In genomic region chr4:86685401-86685800, GRCh38 we compare ENCODE assay signal across 13 cellular contexts.
DNase-seq lines count a peak whose midpoint lies in the region; ATAC-seq, FAIRE-seq and TF ChIP-seq lines count a peak whose summit lies in the region.
"Had no signal": no experiment of that assay in that cellular context is flagged by ENCODE, and none has a peak within 500 bp of the region (broad histone marks: within the 10 kb centered on the region; RNA-seq: fewer than 3 reads in every experiment).

No MANE protein-coding gene starts in this region.

- no peak overlapping the region for H2BK5ac ChIP-seq in IMR-90 (ENCODE audit: low read depth, low read length, poor library complexity, severe bottlenecking)

- H2AK9ac ChIP-seq in IMR-90 (replicated peaks; ENCODE audit: low read depth, low read length, poor library complexity) = no peak overlapping the region

- no peak overlapping the region for H2BK120ac ChIP-seq in IMR-90 (ENCODE audit: low read depth, low read length)

- intact Hi-C loops in IMR-90 (cut with micrococcal nuclease) = no loop called here
- intact Hi-C loops in mammary epithelial cell (cut with micrococcal nuclease) = no loop called here

- H3K56ac ChIP-seq in IMR-90 (ENCODE audit: extremely low read depth, insufficient read depth, low read length) = no peak overlapping the region

- no peaks in the 10 kb centered on the region for H3K27me3 Mint-ChIP-seq in activated naive CD8-positive, alpha-beta T cell treated with anti-CD3 and anti-CD28 coated beads for 36 hours

- FAIRE-seq in islet of Langerhans (lab: Jason Lieb, UNC) = peak; percentile 33
- FAIRE-seq: G401.6 had no signal

- TF ChIP-seq CTCF in IMR-90 (conservative IDR thresholded peaks at IDR 0.05; ENCODE audit: low read depth, low read length) (no peak), mammary epithelial cell (conservative IDR thresholded peaks at IDR 0.05 in 1 of 2, IDR thresholded peaks at IDR 0.05 in 1 of 2; ENCODE audit: extremely low read depth in 1 of 2, insufficient read depth in 1 of 2, low read depth in 1 of 2, low read length in 2 of 2) (no peak)

- H3K27ac ChIP-seq in IMR-90 (ENCODE audit: insufficient read depth, low read length) (no peak overlapping the region), mammary epithelial cell (ENCODE audit: insufficient read depth, low read depth, low read length) (no peak overlapping the region)
- H3K27ac ChIP-seq: heart right ventricle had no signal

- WGBS in IMR-90 (ENCODE audit: extremely low coverage in 2 of 2, insufficient read length in 1 of 2), 2 experiments = no CpG with 5 or more reads among the region's 3 CpGs
- WGBS in mammary epithelial cell (ENCODE audit: low coverage, missing lambda C conversion rate) = 51% methylated on average over 3 of the region's 3 CpGs

- peak; percentile 43 for DNase-seq in Caki2 (ENCODE audit: low read depth)
- peak; percentile 12 for DNase-seq in IMR-90
- peak; percentile 38 for DNase-seq in mammary epithelial cell
- no peak for DNase-seq in OCI-M2 (lab: John Stamatoyannopoulos, UW; ENCODE audit: unreplicated experiment)
- no peak for DNase-seq in stimulated activated CD4-positive, alpha-beta T cell treated with anti-CD3 and anti-CD28 coated beads, Interleukin-15, amount 100 ng/mL, for 24 hours
- DNase-seq in activated naive CD8-positive, alpha-beta T cell treated with anti-CD3 and anti-CD28 coated beads for 36 hours = no peak
- DNase-seq: activated CD4-positive, alpha-beta T cell treated with anti-CD3 and anti-CD28 coated beads, Interleukin-2, amount 50 U/mL, for 1 hour; C1 segment of cervical spinal cord; effector CD8-positive, alpha-beta T cell; heart right ventricle had no signal

- H3K9me1 ChIP-seq in IMR-90 (ENCODE audit: insufficient read depth, low read length) = no peaks in the 10 kb centered on the region; the same call in 1 of the 2 replicates

- H3K4me2 ChIP-seq in IMR-90 (ENCODE audit: low read depth, low read length) = no peak overlapping the region
- H3K4me2 ChIP-seq in mammary epithelial cell (ENCODE audit: insufficient read depth, low read depth, low read length) = no peak overlapping the region

- H3K9ac ChIP-seq in IMR-90 (ENCODE audit: low read depth, low read length) (no peak overlapping the region), mammary epithelial cell (ENCODE audit: insufficient read depth, low read length) (no peak overlapping the region)

- no peak overlapping the region for H4K8ac ChIP-seq in IMR-90 (ENCODE audit: low read depth in 2 of 2, low read length in 2 of 2)

- H3K4me3 ChIP-seq in IMR-90 (ENCODE audit: insufficient read depth, low read depth, low read length) (no peak overlapping the region), mammary epithelial cell (replicated peaks in 1 of 3; ENCODE audit: insufficient read depth in 1 of 3, low read depth in 2 of 3, low read length in 3 of 3) (no peak overlapping the region)
- H3K4me3 ChIP-seq: heart right ventricle had no signal

- no peaks in the 10 kb centered on the region for H3K4me1 ChIP-seq in IMR-90 (ENCODE audit: control insufficient read depth, insufficient read depth, low read length)
- no peaks in the 10 kb centered on the region for H3K4me1 ChIP-seq in mammary epithelial cell (ENCODE audit: insufficient read depth, low read length)
- H3K4me1 ChIP-seq: heart right ventricle had no signal

- H4K20me1 ChIP-seq in IMR-90 (ENCODE audit: insufficient read depth, low read length) (no peaks in the 10 kb centered on the region), mammary epithelial cell (ENCODE audit: insufficient read depth, low read length) (no peaks in the 10 kb centered on the region)

- H2BK20ac ChIP-seq in IMR-90 (ENCODE audit: low read depth, low read length) = no peak overlapping the region

- TF ChIP-seq POLR2A in IMR-90 (IDR thresholded peaks at IDR 0.05; ENCODE audit: low read depth, low read length) = no peak

- no peak overlapping the region for H3K14ac ChIP-seq in IMR-90 (replicated peaks; ENCODE audit: low read depth, low read length)

- H3K4me1 Mint-ChIP-seq in activated naive CD8-positive, alpha-beta T cell treated with anti-CD3 and anti-CD28 coated beads for 36 hours = no peaks in the 10 kb centered on the region

- no peak overlapping the region for H4K5ac ChIP-seq in IMR-90 (ENCODE audit: low read depth, low read length)

- H3K9me3 ChIP-seq in IMR-90 (ENCODE audit: control insufficient read depth, insufficient read depth, low read length) = no peaks in the 10 kb centered on the region
- H3K9me3 ChIP-seq in mammary epithelial cell (replicated peaks; ENCODE audit: insufficient read depth, low read length) = no peaks in the 10 kb centered on the region
- H3K9me3 ChIP-seq: heart right ventricle had no signal

- in situ Hi-C loops in Caki2 (cut with HindIII; ENCODE audit: low pct_unique_long_range_greater_than_20kb, low sequenced_read_pairs) = no loop called here
- in situ Hi-C loops in IMR-90 (cut with MboI; ENCODE audit: low sequenced_read_pairs) = no loop called here
- in situ Hi-C loops in mammary epithelial cell (cut with MboI; ENCODE audit: low sequenced_read_pairs in 2 of 2) = no loop called here

- H3K18ac ChIP-seq in IMR-90 (ENCODE audit: low read depth, low read length) = no peak overlapping the region

- no peak overlapping the region for H2AK5ac ChIP-seq in IMR-90 (ENCODE audit: low read depth, low read length)

- H2AFZ ChIP-seq in IMR-90 (replicated peaks; ENCODE audit: low read length, poor library complexity) = no peak overlapping the region
- no peak overlapping the region for H2AFZ ChIP-seq in mammary epithelial cell (ENCODE audit: low read depth, low read length)

- H3K36me3 Mint-ChIP-seq in activated naive CD8-positive, alpha-beta T cell treated with anti-CD3 and anti-CD28 coated beads for 36 hours = no peaks in the 10 kb centered on the region

- CTCF ChIA-PET in IMR-90 (lab: Yijun Ruan, JAX) = no interaction called here
- CTCF ChIA-PET in mammary epithelial cell (lab: Charles Lee; ENCODE audit: low non-redundant PET) = no interaction called here

- H3K79me2 ChIP-seq in mammary epithelial cell (ENCODE audit: insufficient read depth, low read length) = no peaks in the 10 kb centered on the region

- POLR2A ChIA-PET in IMR-90 (lab: Charles Lee; ENCODE audit: unreplicated experiment) = no interaction called here

- H3K36me3 ChIP-seq in IMR-90 (ENCODE audit: control insufficient read depth, insufficient read depth, low read length) (0 out of 2 replicates have a peak, but pooled peaks cover 1% of the 10 kb centered on the region), mammary epithelial cell (ENCODE audit: insufficient read depth, low read length) (peaks cover 4% of the 10 kb centered on the region)

- no peaks in the 10 kb centered on the region for H3K9me3 Mint-ChIP-seq in activated naive CD8-positive, alpha-beta T cell treated with anti-CD3 and anti-CD28 coated beads for 36 hours

- H3K4me3 Mint-ChIP-seq in activated naive CD8-positive, alpha-beta T cell treated with anti-CD3 and anti-CD28 coated beads for 36 hours = no peak overlapping the region

- no peak overlapping the region for H4K91ac ChIP-seq in IMR-90 (ENCODE audit: insufficient read depth, low read depth, low read length)

- ATAC-seq in IMR-90 (ENCODE audit: low read depth) (no peak), HG03342 (IDR thresholded peaks at IDR 0.05; ENCODE audit: unreplicated experiment) (no peak)
- ATAC-seq: heart right ventricle had no signal

- no peak overlapping the region for H3K4ac ChIP-seq in IMR-90 (ENCODE audit: low read depth, low read length)

- H3K27ac Mint-ChIP-seq in activated naive CD8-positive, alpha-beta T cell treated with anti-CD3 and anti-CD28 coated beads for 36 hours = no peak overlapping the region

- H3K23ac ChIP-seq in IMR-90 (ENCODE audit: low read depth, low read length) = no peak overlapping the region

- BruUV-seq in IMR-90 (replicated peaks; lab: Mats Ljungman, UMichigan) = no TSS peak
- BruUV-seq in mammary epithelial cell (replicated peaks; lab: Mats Ljungman, UMichigan) = no TSS peak

- no peak for TF ChIP-seq RAD21 in IMR-90 (IDR thresholded peaks at IDR 0.05; ENCODE audit: low read length)

- no peaks in the 10 kb centered on the region for H3K27me3 ChIP-seq in IMR-90 (ENCODE audit: control insufficient read depth, insufficient read depth, low read length)
- H3K27me3 ChIP-seq in mammary epithelial cell (ENCODE audit: insufficient read depth, low read length) = no peaks in the 10 kb centered on the region
- H3K27me3 ChIP-seq: heart right ventricle had no signal

- dilution Hi-C loops in IMR-90 (cut with HindIII; ENCODE audit: low sequenced_read_pairs, unreplicated experiment) (no loop called here), mammary epithelial cell (cut with HindIII; ENCODE audit: low sequenced_read_pairs) (no loop called here)

- no peak overlapping the region for H2BK15ac ChIP-seq in IMR-90 (ENCODE audit: low read depth, low read length)

- peaks cover 0 to 7% of the 10 kb centered on the region in 2 experiments; a peak in 2 of 4 replicates for H3K79me1 ChIP-seq in IMR-90 (ENCODE audit: low read depth in 1 of 2, low read length in 2 of 2)

TF ChIP-seq in IMR-90, 13 proteins besides CTCF, POLR2A, EP300 and RAD21:
- TF ChIP-seq RFX5 (IDR thresholded peaks at IDR 0.05; ENCODE audit: low read depth, low read length) (no peak), CEBPB (IDR thresholded peaks at IDR 0.05; ENCODE audit: low read depth, low read length) (0 out of 2 replicates have a peak, but pooled peaks have one; percentile 26)

Comparison
In these comparisons a context has a peak if more than half of its experiments do, and no peak if none do; other contexts are left out.
1. DNase-seq: peak in Caki2 (single experiment), IMR-90 (single experiment) and mammary epithelial cell (single experiment); none in OCI-M2 (single experiment), stimulated activated CD4-positive, alpha-beta T cell treated with anti-CD3 and anti-CD28 coated beads, Interleukin-15, amount 100 ng/mL, for 24 hours (single experiment) and activated naive CD8-positive, alpha-beta T cell treated with anti-CD3 and anti-CD28 coated beads for 36 hours (single experiment).